10 cellular contexts compared by ENCODE assay signal in the genomic region with DNA sequence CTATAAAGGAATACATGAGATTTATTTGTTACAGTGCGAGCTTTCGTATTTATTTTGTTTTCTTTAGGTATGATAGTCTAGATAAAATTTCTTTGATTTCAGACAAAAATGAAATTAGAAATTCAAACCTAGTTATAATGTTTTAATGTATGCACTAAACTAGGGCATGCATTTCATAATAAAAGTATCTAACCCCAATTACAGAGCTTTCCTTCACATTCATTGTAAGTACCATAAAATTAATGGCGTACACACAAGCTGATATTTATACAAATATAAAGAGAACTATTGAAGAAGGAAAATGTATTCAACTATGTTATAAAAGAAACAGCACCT.
DNase-seq lines count a peak whose midpoint lies in the region; ATAC-seq and TF ChIP-seq lines count a peak whose summit lies in the region.
"Had no signal": no experiment of that assay in that cellular context is flagged by ENCODE, and none has a peak within 500 bp of the region (broad histone marks: within the 10 kb centered on the region; RNA-seq: fewer than 3 reads in every experiment).

No MANE protein-coding gene starts in this region.

- H3K27me3 ChIP-seq in PC-3 (ENCODE audit: low read length): no peaks in the 10 kb centered on the region; the same call in 1 of the 2 replicates
- H3K27me3 ChIP-seq in endocrine pancreas (ENCODE audit: control insufficient read depth, insufficient read depth, low read length): no peaks in the 10 kb centered on the region
- no peaks in the 10 kb centered on the region for H3K27me3 ChIP-seq in skeletal muscle satellite cell (ENCODE audit: control insufficient read depth, insufficient read depth, low read length)
- H3K27me3 ChIP-seq: colonic mucosa, tibial nerve had no signal

- no peaks in the 10 kb centered on the region for H3K36me3 Mint-ChIP-seq in activated CD8-positive, alpha-beta memory T cell treated with anti-CD3 and anti-CD28 coated beads, Interleukin-2, amount 10 ng/mL, durations not matched to agents 7 days and 5 days

- H3K9me3 ChIP-seq in PC-3 (ENCODE audit: low read length) (no peaks in the 10 kb centered on the region), endocrine pancreas (ENCODE audit: control insufficient read depth, low read length) (no peaks in the 10 kb centered on the region), skeletal muscle satellite cell (replicated peaks; ENCODE audit: low read length) (no peaks in the 10 kb centered on the region)
- H3K9me3 ChIP-seq: colonic mucosa, tibial nerve had no signal

- no peak for ATAC-seq in activated CD8-positive, alpha-beta memory T cell treated with anti-CD3 and anti-CD28 coated beads, Interleukin-2, amount 10 ng/mL, durations not matched to agents 7 days and 5 days
- ATAC-seq in PC-3 (no peak), GM18502 (IDR thresholded peaks at IDR 0.05; ENCODE audit: poor library complexity, unreplicated experiment) (no peak)

- no peak overlapping the region for H3K27ac Mint-ChIP-seq in activated CD8-positive, alpha-beta memory T cell treated with anti-CD3 and anti-CD28 coated beads, Interleukin-2, amount 10 ng/mL, durations not matched to agents 7 days and 5 days

- H4K20me1 ChIP-seq in PC-3 (ENCODE audit: low read length): no peaks in the 10 kb centered on the region

- no peaks in the 10 kb centered on the region for H3K9me3 Mint-ChIP-seq in activated CD8-positive, alpha-beta memory T cell treated with anti-CD3 and anti-CD28 coated beads, Interleukin-2, amount 10 ng/mL, durations not matched to agents 7 days and 5 days (ENCODE audit: low read depth)

- no peak overlapping the region for H3K27ac ChIP-seq in PC-3 (ENCODE audit: low read length)
- H3K27ac ChIP-seq: colonic mucosa, tibial nerve had no signal

- H3K36me3 ChIP-seq in PC-3 (ENCODE audit: low read depth, low read length) (no peaks in the 10 kb centered on the region), endocrine pancreas (ENCODE audit: control insufficient read depth, insufficient read depth, low read length) (no peaks in the 10 kb centered on the region), skeletal muscle satellite cell (ENCODE audit: insufficient read depth, low read length) (no peaks in the 10 kb centered on the region)
- H3K36me3 ChIP-seq: colonic mucosa, tibial nerve had no signal

- no peaks in the 10 kb centered on the region for H3K9me2 ChIP-seq in PC-3 (replicated peaks; ENCODE audit: low read length)

- H2AFZ ChIP-seq in PC-3 (ENCODE audit: low read length): no peak overlapping the region

- H3F3A ChIP-seq in PC-3 (ENCODE audit: low read length, unreplicated experiment): no peaks in the 10 kb centered on the region

- CTCF ChIA-PET in activated CD8-positive, alpha-beta memory T cell treated with anti-CD3 and anti-CD28 coated beads, Interleukin-2, amount 10 ng/mL, durations not matched to agents 7 days and 5 days (lab: Charles Lee): interaction anchor here (0.8 to 2.6 kb wide), 20 partner anchors 10 to 1078 kb away, joined by 3 to 14 read pairs (median 4); no protein-coding TSS in a partner anchor
- CTCF ChIA-PET in PC-3 (lab: Charles Lee): interaction anchor here (0.9 to 1.2 kb wide), 3 partner anchors 756 to 1078 kb away, joined by 3 to 5 read pairs (median 4); no protein-coding TSS in a partner anchor

- no peak for DNase-seq in activated CD8-positive, alpha-beta memory T cell treated with anti-CD3 and anti-CD28 coated beads, Interleukin-2, amount 10 ng/mL, durations not matched to agents 7 days and 5 days
- no peak for DNase-seq in activated CD8-positive, alpha-beta memory T cell treated with anti-CD3 and anti-CD28 coated beads, Interleukin-2, amount 50 U/mL, for 4 hours
- DNase-seq in PC-3 (no peak), SW 1271 (lab: John Stamatoyannopoulos, UW) (no peak), NCI-H524 (lab: John Stamatoyannopoulos, UW) (no peak)

- H3K9ac ChIP-seq in PC-3 (ENCODE audit: low read length): no peak overlapping the region
- no peak overlapping the region for H3K9ac ChIP-seq in endocrine pancreas (ENCODE audit: control insufficient read depth, insufficient read depth, low read length)
- H3K9ac ChIP-seq in skeletal muscle satellite cell (ENCODE audit: low read depth, low read length): no peak overlapping the region

- peak overlapping the region; percentile 84 for H3K4me2 ChIP-seq in PC-3 (ENCODE audit: low read length)
- H3K4me2 ChIP-seq in skeletal muscle satellite cell (ENCODE audit: low read length): peak overlapping the region; percentile 84

- H3K4me1 ChIP-seq in PC-3 (ENCODE audit: insufficient read depth, low read length) (no peaks in the 10 kb centered on the region), endocrine pancreas (ENCODE audit: control insufficient read depth, insufficient read depth, low read length) (peaks cover 4% of the 10 kb centered on the region), skeletal muscle satellite cell (ENCODE audit: control insufficient read depth, insufficient read depth, low read length) (no peaks in the 10 kb centered on the region)
- H3K4me1 ChIP-seq: colonic mucosa had no signal

- H3K79me2 ChIP-seq in PC-3 (ENCODE audit: low read length): no peaks in the 10 kb centered on the region

- 0 out of 2 replicates have a peak, but pooled peaks have one; percentile 11 for TF ChIP-seq CTCF in PC-3 (conservative IDR thresholded peaks at IDR 0.05; ENCODE audit: low read depth, low read length)

- H3K4me3 Mint-ChIP-seq in activated CD8-positive, alpha-beta memory T cell treated with anti-CD3 and anti-CD28 coated beads, Interleukin-2, amount 10 ng/mL, durations not matched to agents 7 days and 5 days: peak overlapping the region; percentile 41

- H3K4me1 Mint-ChIP-seq in activated CD8-positive, alpha-beta memory T cell treated with anti-CD3 and anti-CD28 coated beads, Interleukin-2, amount 10 ng/mL, durations not matched to agents 7 days and 5 days: peaks cover 9% of the 10 kb centered on the region

- no peaks in the 10 kb centered on the region for H3K27me3 Mint-ChIP-seq in activated CD8-positive, alpha-beta memory T cell treated with anti-CD3 and anti-CD28 coated beads, Interleukin-2, amount 10 ng/mL, durations not matched to agents 7 days and 5 days

- H3K4me3 ChIP-seq in PC-3 (ENCODE audit: low read length) (no peak overlapping the region), endocrine pancreas (ENCODE audit: control insufficient read depth, insufficient read depth, low read length) (peak overlapping the region; percentile 71), skeletal muscle satellite cell (ENCODE audit: low read length) (peak overlapping the region; percentile 61)
- H3K4me3 ChIP-seq: colonic mucosa had no signal

- POLR2A ChIA-PET in PC-3 (lab: Charles Lee; ENCODE audit: unreplicated experiment): no interaction called here

- intact Hi-C loops in PC-3 (cut with micrococcal nuclease): loop anchor here (1.0 to 10.0 kb wide), 6 partner anchors 80 to 1078 kb away; no protein-coding TSS in a partner anchor

- BruUV-seq in PC-3 (replicated peaks; lab: Mats Ljungman, UMichigan): no TSS peak
